In genomic region chr1:156149374-156150106, GRCh38 we compare ENCODE assay signal across 1 cellular context.
TF ChIP-seq lines count a peak whose summit lies in the region.

No MANE protein-coding gene starts in this region.

TF ChIP-seq in K562, 482 proteins besides CTCF, POLR2A, EP300 and RAD21:
- TF ChIP-seq RFX1 (IDR thresholded peaks at IDR 0.05): peak; percentile 86
- 0 out of 4 replicates have a peak, but pooled peaks of 1 of the 2 experiments have one; percentile 19 for TF ChIP-seq RCOR1 (IDR thresholded peaks at IDR 0.05; ENCODE audit: borderline replicate concordance in 1 of 2, low read depth in 2 of 2, low read length in 2 of 2)
- TF ChIP-seq PRDM10 (IDR thresholded peaks at IDR 0.05; ENCODE audit: partially characterized antibody): peak; percentile 80
- TF ChIP-seq KDM1A (IDR thresholded peaks at IDR 0.05): peak in 1 of 2 experiments; percentile 49; a peak in 2 of 4 replicates
- no peak for TF ChIP-seq BRF2 (IDR thresholded peaks at IDR 0.05; ENCODE audit: borderline replicate concordance, insufficient read depth, insufficient read length)
